ENCODE assay signal across 19 cellular contexts in genomic region chr10:13848530-13849425, GRCh38.
DNase-seq lines count a peak whose midpoint lies in the region; ATAC-seq and TF ChIP-seq lines count a peak whose summit lies in the region.
"Had no signal": no experiment of that assay in that cellular context is flagged by ENCODE, and none has a peak within 500 bp of the region (broad histone marks: within the 10 kb centered on the region; RNA-seq: fewer than 3 reads in every experiment).

No MANE protein-coding gene starts in this region.

- no peaks in the 10 kb centered on the region for H3K9me3 Mint-ChIP-seq in memory B cell
- H3K9me3 Mint-ChIP-seq: CD4-positive, alpha-beta T cell had no signal

- H3K4me3 Mint-ChIP-seq in memory B cell, result no peak overlapping the region
- H3K4me3 Mint-ChIP-seq: CD4-positive, alpha-beta T cell had no signal

- peaks cover 24% of the 10 kb centered on the region for H3K27me3 Mint-ChIP-seq in memory B cell
- H3K27me3 Mint-ChIP-seq: CD4-positive, alpha-beta T cell had no signal

- no peak for ATAC-seq in Right ventricle myocardium inferior
- peak; percentile 21; the same call in 1 of the 3 replicates for ATAC-seq in SK-N-SH treated with all-trans-retinoic acid at 6 μM for 48 hours
- ATAC-seq in memory B cell (ENCODE audit: low read depth), result peak; percentile 31
- no peak for ATAC-seq in esophagus mucosa
- ATAC-seq: GM12878, K562 had no signal

- intact Hi-C loops in cardiac septum (cut with DNase I) (no loop called here), Right ventricle myocardium inferior (cut with DNase I) (no loop called here), posterior vena cava (cut with DNase I) (no loop called here)

- H3K36me3 Mint-ChIP-seq in memory B cell, result no peaks in the 10 kb centered on the region

- peak; percentile 27 for DNase-seq in cardiac septum (ENCODE audit: low spot score)
- no peak for DNase-seq in Right ventricle myocardium inferior (ENCODE audit: missing footprints)
- DNase-seq in memory B cell (ENCODE audit: low spot score in 2 of 2), result no peak
- no peak for DNase-seq in stimulated activated CD4-positive, alpha-beta T cell treated with anti-CD3 and anti-CD28 coated beads, Interleukin-2, amount 100 ng/mL, for 24 hours
- DNase-seq in posterior vena cava (ENCODE audit: low spot score), result no peak
- no peak for DNase-seq in NCI-H2029 treated with DMSO at 0.1 percent for 48 hours (lab: John Stamatoyannopoulos, UW)
- DNase-seq: 8988T; BE2C; CD4-positive, alpha-beta T cell; DMS79 treated with DMSO at 0.1 percent for 48 hours; MV-4-11; NCI-H1417 treated with DMSO at 0.1 percent for 48 hours; NCI-H345; NCI-H748 treated with DMSO at 0.1 percent for 48 hours; PC-9 had no signal

- no peak overlapping the region for H3K27ac Mint-ChIP-seq in memory B cell
- H3K27ac Mint-ChIP-seq: CD4-positive, alpha-beta T cell had no signal

- H3K4me1 Mint-ChIP-seq in memory B cell, result peaks cover 9% of the 10 kb centered on the region

TF ChIP-seq in SK-N-SH treated with all-trans-retinoic acid at 6 μM for 48 hours, 23 proteins besides CTCF, POLR2A, EP300 and RAD21:
- TF ChIP-seq OSR1 (CRISPR knock-in tag; IDR thresholded peaks at IDR 0.05) (no peak), SNAI2 (CRISPR knock-in tag; IDR thresholded peaks at IDR 0.05) (no peak), CSDC2 (CRISPR knock-in tag; IDR thresholded peaks at IDR 0.05) (no peak), GLIS3 (CRISPR knock-in tag; IDR thresholded peaks at IDR 0.05) (no peak), RARB (CRISPR knock-in tag; IDR thresholded peaks at IDR 0.05) (no peak), CSRNP3 (CRISPR knock-in tag; IDR thresholded peaks at IDR 0.05) (no peak), TCF4 (CRISPR knock-in tag; IDR thresholded peaks at IDR 0.05; ENCODE audit: borderline replicate concordance) (peak; percentile 71; the same call in 1 of the 2 replicates), ZNF70 (CRISPR knock-in tag; IDR thresholded peaks at IDR 0.05) (no peak)
- TF ChIP-seq, protein P1, sequence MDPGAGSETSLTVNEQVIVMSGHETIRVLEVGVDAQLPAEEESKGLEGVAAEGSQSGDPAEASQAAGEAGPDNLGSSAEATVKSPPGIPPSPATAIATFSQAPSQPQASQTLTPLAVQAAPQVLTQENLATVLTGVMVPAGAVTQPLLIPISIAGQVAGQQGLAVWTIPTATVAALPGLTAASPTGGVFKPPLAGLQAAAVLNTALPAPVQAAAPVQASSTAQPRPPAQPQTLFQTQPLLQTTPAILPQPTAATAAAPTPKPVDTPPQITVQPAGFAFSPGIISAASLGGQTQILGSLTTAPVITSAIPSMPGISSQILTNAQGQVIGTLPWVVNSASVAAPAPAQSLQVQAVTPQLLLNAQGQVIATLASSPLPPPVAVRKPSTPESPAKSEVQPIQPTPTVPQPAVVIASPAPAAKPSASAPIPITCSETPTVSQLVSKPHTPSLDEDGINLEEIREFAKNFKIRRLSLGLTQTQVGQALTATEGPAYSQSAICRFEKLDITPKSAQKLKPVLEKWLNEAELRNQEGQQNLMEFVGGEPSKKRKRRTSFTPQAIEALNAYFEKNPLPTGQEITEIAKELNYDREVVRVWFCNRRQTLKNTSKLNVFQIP (CRISPR knock-in tag; IDR thresholded peaks at IDR 0.05; ENCODE audit: borderline replicate concordance, low read depth), result no peak

Comparison
In these comparisons a context has a peak if more than half of its experiments do, and no peak if none do; other contexts are left out.
1. ATAC-seq: peak in SK-N-SH treated with all-trans-retinoic acid at 6 μM for 48 hours (single experiment) and memory B cell (single experiment); none in Right ventricle myocardium inferior (single experiment) and esophagus mucosa (single experiment).